ENCODE assay signal across 23 cellular contexts in the genomic region with DNA sequence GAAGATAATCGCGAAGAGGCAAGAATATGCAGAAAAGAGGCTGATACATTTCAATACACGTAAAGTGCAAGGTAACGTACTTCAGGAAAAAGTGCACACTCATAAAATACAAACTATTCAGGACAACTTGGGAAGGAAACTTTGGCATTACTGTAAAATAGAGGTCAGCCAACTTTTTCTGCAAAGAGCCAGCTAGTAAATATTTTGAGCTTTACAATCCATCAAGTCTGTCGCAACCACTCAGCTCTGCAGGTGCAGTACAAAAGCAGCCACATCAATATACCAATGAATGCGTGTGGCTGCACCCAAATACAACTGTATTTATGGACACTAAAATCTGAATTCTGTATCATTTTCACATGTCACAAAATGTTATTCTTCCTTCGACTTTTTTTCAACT.
"Had no signal": no experiment of that assay in that cellular context is flagged by ENCODE, and none has a peak within 500 bp of the region (broad histone marks: within the 10 kb centered on the region; RNA-seq: fewer than 3 reads in every experiment).

No MANE protein-coding gene starts in this region.

- H3K4me1 ChIP-seq: vagina had no signal

- H3K4me3 ChIP-seq: dorsolateral prefrontal cortex, hepatocyte, neural progenitor cell, tibial artery, vagina had no signal

- H3K4me1 Mint-ChIP-seq: activated CD4-positive, alpha-beta T cell treated with anti-CD3 and anti-CD28 coated beads, Interleukin-2, amount 10 ng/mL, durations not matched to agents 24 days and 14 days; activated naive CD8-positive, alpha-beta T cell treated with anti-CD3 and anti-CD28 coated beads for 36 hours; activated T-helper 17 cell treated with anti-CD3 and anti-CD28 coated beads, Interleukin-2, amount 50 U/mL, for 72 hours; T-cell had no signal

- H3K27ac Mint-ChIP-seq: activated CD4-positive, alpha-beta T cell treated with anti-CD3 and anti-CD28 coated beads, Interleukin-2, amount 10 ng/mL, durations not matched to agents 24 days and 14 days; activated CD8-positive, alpha-beta T cell treated with anti-CD3 and anti-CD28 coated beads for 36 hours; activated naive CD8-positive, alpha-beta T cell treated with anti-CD3 and anti-CD28 coated beads for 36 hours; activated T-helper 17 cell treated with anti-CD3 and anti-CD28 coated beads, Interleukin-2, amount 50 U/mL, for 72 hours; neural progenitor cell; T-cell had no signal

- FAIRE-seq: colon had no signal

- H3K4me2 ChIP-seq: hepatocyte, neural progenitor cell had no signal

- H3K27ac ChIP-seq: dorsolateral prefrontal cortex, hepatocyte, neural progenitor cell, tibial artery, vagina had no signal

- H3K27me3 Mint-ChIP-seq: activated CD8-positive, alpha-beta T cell treated with anti-CD3 and anti-CD28 coated beads for 36 hours; activated naive CD8-positive, alpha-beta T cell treated with anti-CD3 and anti-CD28 coated beads for 36 hours; brain had no signal

- H3K27me3 ChIP-seq: dorsolateral prefrontal cortex, hepatocyte, neural progenitor cell, tibial artery, vagina had no signal

- H3K36me3 Mint-ChIP-seq: activated naive CD8-positive, alpha-beta T cell treated with anti-CD3 and anti-CD28 coated beads for 36 hours; brain; neural progenitor cell; T-cell had no signal

- H3K9me3 ChIP-seq: tibial artery, vagina had no signal

- H3K9me3 Mint-ChIP-seq: activated CD4-positive, alpha-beta T cell treated with anti-CD3 and anti-CD28 coated beads, Interleukin-2, amount 10 ng/mL, durations not matched to agents 24 days and 14 days; activated CD8-positive, alpha-beta T cell treated with anti-CD3 and anti-CD28 coated beads for 36 hours; activated naive CD8-positive, alpha-beta T cell treated with anti-CD3 and anti-CD28 coated beads for 36 hours; activated T-helper 17 cell treated with anti-CD3 and anti-CD28 coated beads, Interleukin-2, amount 50 U/mL, for 72 hours; brain; T-cell had no signal

- ATAC-seq: activated CD8-positive, alpha-beta T cell treated with anti-CD3 and anti-CD28 coated beads for 36 hours; activated T-helper 17 cell treated with anti-CD3 and anti-CD28 coated beads, Interleukin-2, amount 50 U/mL, for 72 hours; left cardiac atrium; stimulated activated naive CD8-positive, alpha-beta T cell treated with anti-CD3 and anti-CD28 coated beads, Interleukin-15, Interleukin-2, amounts not matched to agents 100 U/mL and 50 U/mL, for 24 hours; T-cell had no signal

- H3K9ac ChIP-seq: neural progenitor cell had no signal

- H2AFZ ChIP-seq: hepatocyte, neural progenitor cell had no signal

- H3K79me2 ChIP-seq: hepatocyte had no signal

- H3K36me3 ChIP-seq: neural progenitor cell, tibial artery, vagina had no signal

- DNase-seq: activated CD4-positive, alpha-beta T cell treated with anti-CD3 and anti-CD28 coated beads, Interleukin-2, amount 10 ng/mL, durations not matched to agents 24 days and 14 days; activated CD4-positive, CD25-positive, alpha-beta regulatory T cell; activated CD8-positive, alpha-beta T cell treated with anti-CD3 and anti-CD28 coated beads for 36 hours; activated naive CD4-positive, alpha-beta T cell; activated naive CD8-positive, alpha-beta T cell treated with anti-CD3 and anti-CD28 coated beads for 36 hours; activated T-cell treated with anti-CD3 and anti-CD28 coated beads, Interleukin-2, amount 50 U/mL, for 1 hour; amygdala; central memory CD4-positive, alpha-beta T cell; dorsolateral prefrontal cortex; left cardiac atrium; mammary epithelial cell; midbrain; stimulated activated CD4-positive, alpha-beta T cell treated with anti-CD3 and anti-CD28 coated beads, Interleukin-2, amount 100 ng/mL, for 24 hours; stimulated activated naive CD8-positive, alpha-beta T cell treated with anti-CD3 and anti-CD28 coated beads, Interleukin-15, Interleukin-2, amounts not matched to agents 100 U/mL and 50 U/mL, for 24 hours; substantia nigra; T-cell; tibial artery had no signal

- H3K4me3 Mint-ChIP-seq: activated CD4-positive, alpha-beta T cell treated with anti-CD3 and anti-CD28 coated beads, Interleukin-2, amount 10 ng/mL, durations not matched to agents 24 days and 14 days; activated CD8-positive, alpha-beta T cell treated with anti-CD3 and anti-CD28 coated beads for 36 hours; activated naive CD8-positive, alpha-beta T cell treated with anti-CD3 and anti-CD28 coated beads for 36 hours; activated T-helper 17 cell treated with anti-CD3 and anti-CD28 coated beads, Interleukin-2, amount 50 U/mL, for 72 hours; brain; neural progenitor cell; T-cell had no signal
